ENCODE assay signal across 17 cellular contexts in the genomic region with DNA sequence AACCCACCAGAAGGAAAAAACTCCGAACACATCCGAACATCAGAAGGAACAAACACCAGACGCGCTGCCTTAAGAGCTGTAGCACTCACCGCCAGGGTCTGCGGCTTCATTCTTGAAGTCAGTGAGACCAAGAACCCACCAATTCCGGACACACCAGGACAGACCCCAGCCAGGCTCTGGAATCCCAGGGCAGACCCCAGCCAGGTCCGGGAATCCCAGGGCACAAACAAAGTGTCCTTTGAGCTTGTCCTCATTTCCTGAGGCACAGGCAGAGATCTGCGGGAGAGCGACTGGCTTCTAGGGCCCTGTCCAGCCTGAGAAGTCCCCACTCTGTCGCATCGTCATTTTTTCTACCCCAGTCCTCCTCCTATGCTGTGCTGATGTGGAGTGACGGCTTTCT.
DNase-seq lines count a peak whose midpoint lies in the region; ATAC-seq, FAIRE-seq and TF ChIP-seq lines count a peak whose summit lies in the region.
"Had no signal": no experiment of that assay in that cellular context is flagged by ENCODE, and none has a peak within 500 bp of the region (broad histone marks: within the 10 kb centered on the region; RNA-seq: fewer than 3 reads in every experiment).

No MANE protein-coding gene starts in this region.

- no peak for TF ChIP-seq POLR2A in K562 (conservative IDR thresholded peaks at IDR 0.05)

- no peak overlapping the region for H3K14ac ChIP-seq in mesenchymal stem cell (ENCODE audit: low read length in 2 of 2)

- in situ Hi-C loops in K562 (cut with MboI): no loop called here

- TF ChIP-seq RAD21 in K562 (CRISPR knock-in tag; conservative IDR thresholded peaks at IDR 0.05 in 1 of 2, IDR thresholded peaks at IDR 0.05 in 1 of 2): no peak

- H3K23ac ChIP-seq in mesenchymal stem cell (ENCODE audit: low read length in 2 of 2): no peak overlapping the region

- H3K4me2 ChIP-seq in K562 (ENCODE audit: insufficient read depth, low read length): no peak overlapping the region
- H3K4me2 ChIP-seq in mesenchymal stem cell (ENCODE audit: low read length, poor library complexity, severe bottlenecking): no peak overlapping the region
- no peak overlapping the region for H3K4me2 ChIP-seq in neural progenitor cell

- CTCF ChIA-PET in K562 (lab: Yijun Ruan, JAX; ENCODE audit: low intra/inter-chr PET ratio): no interaction called here
- CTCF ChIA-PET in activated CD8-positive, alpha-beta T cell treated with anti-CD3 and anti-CD28 coated beads for 36 hours (lab: Charles Lee): no interaction called here

- H3K4me3 ChIP-seq in K562: no peak overlapping the region
- H3K4me3 ChIP-seq in mesenchymal stem cell (ENCODE audit: insufficient read depth in 1 of 2, low read depth in 1 of 2, low read length in 2 of 2): no peak overlapping the region
- H3K4me3 ChIP-seq in neural progenitor cell: no peak overlapping the region

- peaks cover 3% of the 10 kb centered on the region for H3K9me3 Mint-ChIP-seq in neural progenitor cell
- H3K9me3 Mint-ChIP-seq in activated CD8-positive, alpha-beta T cell treated with anti-CD3 and anti-CD28 coated beads for 36 hours: peaks cover 3% of the 10 kb centered on the region

- no peaks in the 10 kb centered on the region for H3K79me2 ChIP-seq in K562 (ENCODE audit: control insufficient read depth, insufficient read depth, low read length)
- H3K79me2 ChIP-seq in neural progenitor cell (ENCODE audit: low read depth): no peaks in the 10 kb centered on the region

- H4K8ac ChIP-seq in mesenchymal stem cell (ENCODE audit: low read length): no peak overlapping the region

- H4K20me1 ChIP-seq in K562 (replicated peaks; ENCODE audit: control insufficient read depth, insufficient read depth, low read length): no peaks in the 10 kb centered on the region
- no peaks in the 10 kb centered on the region for H4K20me1 ChIP-seq in neural progenitor cell (ENCODE audit: low read depth)

- no peak overlapping the region for H2BK15ac ChIP-seq in mesenchymal stem cell (ENCODE audit: low read depth, poor library complexity, severe bottlenecking)

- H3K9me3 ChIP-seq in K562 (replicated peaks; ENCODE audit: control insufficient read depth, insufficient read depth, low read depth, low read length): 0 out of 2 replicates have a peak, but pooled peaks cover 1% of the 10 kb centered on the region
- H3K9me3 ChIP-seq in mesenchymal stem cell (ENCODE audit: control insufficient read depth, low read length): peaks cover 6% of the 10 kb centered on the region
- no peaks in the 10 kb centered on the region for H3K9me3 ChIP-seq in neural progenitor cell (ENCODE audit: low read depth)
- H3K9me3 ChIP-seq: Caco-2 had no signal

- H3K36me3 Mint-ChIP-seq in neural progenitor cell: peaks cover 3% of the 10 kb centered on the region
- H3K36me3 Mint-ChIP-seq in activated CD8-positive, alpha-beta T cell treated with anti-CD3 and anti-CD28 coated beads for 36 hours (ENCODE audit: low read depth): no peaks in the 10 kb centered on the region
- H3K36me3 Mint-ChIP-seq: CD4-positive, CD25-positive, alpha-beta regulatory T cell; CD8-positive, alpha-beta T cell had no signal

- no peaks in the 10 kb centered on the region for H3K4me1 Mint-ChIP-seq in neural progenitor cell
- no peaks in the 10 kb centered on the region for H3K4me1 Mint-ChIP-seq in activated CD8-positive, alpha-beta T cell treated with anti-CD3 and anti-CD28 coated beads for 36 hours (ENCODE audit: low read depth)
- H3K4me1 Mint-ChIP-seq: CD4-positive, CD25-positive, alpha-beta regulatory T cell had no signal

- no peaks in the 10 kb centered on the region for H3F3A ChIP-seq in neural progenitor cell (ENCODE audit: low read depth)

- H3K4ac ChIP-seq in mesenchymal stem cell (ENCODE audit: low read depth in 1 of 2, low read length in 2 of 2): no peak overlapping the region

- TF ChIP-seq EP300 in K562 (IDR thresholded peaks at IDR 0.05; ENCODE audit: low read length): no peak

- no peak overlapping the region for H2BK120ac ChIP-seq in mesenchymal stem cell (ENCODE audit: low read depth, low read length)

- H3K27ac ChIP-seq in K562 (ENCODE audit: extremely low read depth, low read depth, low read length): no peak overlapping the region
- no peak overlapping the region for H3K27ac ChIP-seq in mesenchymal stem cell (ENCODE audit: low read length, poor library complexity, severe bottlenecking)
- H3K27ac ChIP-seq in neural progenitor cell: no peak overlapping the region

- intact Hi-C loops in K562 (cut with micrococcal nuclease): no loop called here
- intact Hi-C loops in activated CD8-positive, alpha-beta T cell treated with anti-CD3 and anti-CD28 coated beads for 36 hours (cut with micrococcal nuclease): no loop called here

- POLR2A ChIA-PET in K562 (lab: Yijun Ruan, JAX): no interaction called here
- POLR2A ChIA-PET in activated CD8-positive, alpha-beta T cell treated with anti-CD3 and anti-CD28 coated beads for 36 hours (lab: Charles Lee): no interaction called here

- H2AFZ ChIP-seq in K562 (ENCODE audit: low read depth, low read length) (no peak overlapping the region), mesenchymal stem cell (ENCODE audit: low read depth, low read length) (no peak overlapping the region), neural progenitor cell (replicated peaks) (no peak overlapping the region)

- WGBS in K562 (ENCODE audit: insufficient coverage, low coverage, missing lambda C conversion rate): 29% methylated on average over 12 of the region's 13 CpGs
- 94% methylated on average over 12 of the region's 13 CpGs for WGBS in mesenchymal stem cell

- H3K36me3 ChIP-seq in K562 (ENCODE audit: control insufficient read depth, insufficient read depth, low read length) (no peaks in the 10 kb centered on the region), mesenchymal stem cell (ENCODE audit: control insufficient read depth in 1 of 2, insufficient read depth in 2 of 2, low read depth in 1 of 2, low read length in 2 of 2) (no peaks in the 10 kb centered on the region), neural progenitor cell (peaks cover 3% of the 10 kb centered on the region)

- H3K27me3 Mint-ChIP-seq in neural progenitor cell (ENCODE audit: insufficient read depth, low read depth): peaks cover 4% of the 10 kb centered on the region
- no peaks in the 10 kb centered on the region for H3K27me3 Mint-ChIP-seq in activated CD8-positive, alpha-beta T cell treated with anti-CD3 and anti-CD28 coated beads for 36 hours
- H3K27me3 Mint-ChIP-seq: CD4-positive, CD25-positive, alpha-beta regulatory T cell had no signal

- no peak overlapping the region for H3K9ac ChIP-seq in K562 (ENCODE audit: insufficient read depth in 1 of 2, low read depth in 2 of 2, low read length in 2 of 2)
- H3K9ac ChIP-seq in mesenchymal stem cell (ENCODE audit: low read length): no peak overlapping the region
- no peak overlapping the region for H3K9ac ChIP-seq in neural progenitor cell

- H3K4me1 ChIP-seq in K562 (replicated peaks in 1 of 2; ENCODE audit: control insufficient read depth in 2 of 2, insufficient read depth in 2 of 2, low read length in 2 of 2) (no peaks in the 10 kb centered on the region), mesenchymal stem cell (ENCODE audit: control insufficient read depth, insufficient read depth, low read depth, low read length) (no peaks in the 10 kb centered on the region), neural progenitor cell (no peaks in the 10 kb centered on the region)
- H3K4me1 ChIP-seq: Caco-2 had no signal

- BruUV-seq in K562 (replicated peaks; lab: Mats Ljungman, UMichigan): TSS peak; percentile 90

- TF ChIP-seq CTCF in K562 (IDR thresholded peaks at IDR 0.05 in 2 of 3, conservative IDR thresholded peaks at IDR 0.05 in 1 of 3; ENCODE audit: insufficient read depth in 2 of 3, low read depth in 1 of 3, low read length in 3 of 3) (no peak), neural progenitor cell (IDR thresholded peaks at IDR 0.05) (no peak)
- no peak for TF ChIP-seq CTCF in activated CD8-positive, alpha-beta T cell treated with anti-CD3 and anti-CD28 coated beads for 36 hours (IDR thresholded peaks at IDR 0.05)

- peak overlapping the region; percentile 63 for H3K27ac Mint-ChIP-seq in neural progenitor cell
- H3K27ac Mint-ChIP-seq in activated CD8-positive, alpha-beta T cell treated with anti-CD3 and anti-CD28 coated beads for 36 hours: no peak overlapping the region
- H3K27ac Mint-ChIP-seq: CD4-positive, CD25-positive, alpha-beta regulatory T cell; CD8-positive, alpha-beta T cell had no signal

- H4K91ac ChIP-seq in mesenchymal stem cell (ENCODE audit: low read length): peak overlapping the region; percentile 39

- H2AK5ac ChIP-seq in mesenchymal stem cell (ENCODE audit: low read length, severe bottlenecking): no peak overlapping the region

- peaks cover 0 to 3% of the 10 kb centered on the region in 2 experiments; a peak in 1 of 5 replicates for H3K27me3 ChIP-seq in K562 (ENCODE audit: control insufficient read depth in 2 of 2, insufficient read depth in 2 of 2, low read length in 2 of 2)
- no peaks in the 10 kb centered on the region for H3K27me3 ChIP-seq in mesenchymal stem cell (ENCODE audit: control insufficient read depth in 1 of 2, insufficient read depth in 1 of 2, low read length in 2 of 2)
- H3K27me3 ChIP-seq in neural progenitor cell: no peaks in the 10 kb centered on the region

- DNase-seq in K562 (ENCODE audit: extremely low read depth in 1 of 4, low spot score in 3 of 4) (no peak), mesenchymal stem cell (no peak), neural progenitor cell (ENCODE audit: low spot score) (no peak), RPMI8226 (no peak)
- no peak for DNase-seq in activated CD8-positive, alpha-beta T cell treated with anti-CD3 and anti-CD28 coated beads for 36 hours
- DNase-seq: C1 segment of cervical spinal cord; Caco-2; CD4-positive, CD25-positive, alpha-beta regulatory T cell; CD8-positive, alpha-beta T cell; DMS153; DND-41; GOT3; H7; HCEC 1CT had no signal

- no peak overlapping the region for H3K18ac ChIP-seq in mesenchymal stem cell (ENCODE audit: low read depth in 1 of 2, low read length in 2 of 2)

- no peaks in the 10 kb centered on the region for H3K79me1 ChIP-seq in mesenchymal stem cell (replicated peaks; ENCODE audit: low read length, poor library complexity, severe bottlenecking)

- H2BK12ac ChIP-seq in mesenchymal stem cell (ENCODE audit: low read length in 2 of 2): peak overlapping the region in 1 of 2 experiments; percentile 3

- FAIRE-seq in K562 (lab: Jason Lieb, UNC): no peak
- FAIRE-seq: G401.6, GM12892 had no signal

- ATAC-seq in K562 (no peak), GM18502 (IDR thresholded peaks at IDR 0.05; ENCODE audit: poor library complexity, unreplicated experiment) (no peak)
- no peak for ATAC-seq in activated CD8-positive, alpha-beta T cell treated with anti-CD3 and anti-CD28 coated beads for 36 hours
- ATAC-seq: CD8-positive, alpha-beta T cell had no signal

- H3K9me1 ChIP-seq in K562 (ENCODE audit: control insufficient read depth, insufficient read depth, low read length): no peaks in the 10 kb centered on the region

- H2BK5ac ChIP-seq in mesenchymal stem cell (ENCODE audit: low read depth, low read length, poor library complexity, severe bottlenecking): no peak overlapping the region

- H3K4me3 Mint-ChIP-seq in neural progenitor cell: no peak overlapping the region
- no peak overlapping the region for H3K4me3 Mint-ChIP-seq in activated CD8-positive, alpha-beta T cell treated with anti-CD3 and anti-CD28 coated beads for 36 hours
- H3K4me3 Mint-ChIP-seq: CD4-positive, CD25-positive, alpha-beta regulatory T cell; CD8-positive, alpha-beta T cell had no signal
